ENCODE assay signal across 8 cellular contexts in genomic region chr2:97662386-97662894, GRCh38. TPM values are rescaled to one million over a fixed set of nuclear protein-coding genes. Genes with fewer than 3 reads are reported as not detected.
A peak's percentile ranks its signal among the peaks of the same experiment; 100 is the strongest.
DNase-seq lines count a peak whose midpoint lies in the region; ATAC-seq and TF ChIP-seq lines count a peak whose summit lies in the region.

No MANE protein-coding gene starts in this region.

- H3K4me3 ChIP-seq in cardiac muscle cell (peak overlapping the region; percentile 70), adrenal gland (peak overlapping the region in 2 of 4 donors; percentile 32 to 86), right lobe of liver (peak overlapping the region; percentile 33 to 77 (median 62)), upper lobe of left lung (peak overlapping the region; percentile 59 to 93 (median 72))

- H3K27ac ChIP-seq in cardiac muscle cell, result peak overlapping the region; percentile 96
- H3K27ac ChIP-seq in adrenal gland, result peak overlapping the region; percentile 83 to 99 (median 97)
- H3K27ac ChIP-seq in right lobe of liver, result peak overlapping the region; percentile 77 to 96 (median 92)
- H3K27ac ChIP-seq in upper lobe of left lung, result peak overlapping the region; percentile 93 to 98 (median 96)

- H3K27me3 ChIP-seq in cardiac muscle cell (no peaks in the 10 kb centered on the region), adrenal gland (no peaks in the 10 kb centered on the region), right lobe of liver (no peaks in the 10 kb centered on the region), upper lobe of left lung (no peaks in the 10 kb centered on the region)

- H3K36me3 ChIP-seq in cardiac muscle cell, result peaks cover 10% of the 10 kb centered on the region
- H3K36me3 ChIP-seq in adrenal gland (replicated peaks in 1 of 2), result peaks cover 0 to 21% of the 10 kb centered on the region in 2 donors
- H3K36me3 ChIP-seq in right lobe of liver, result peaks cover 0 to 12% (median under 1%) of the 10 kb centered on the region in 4 donors
- peaks cover 8 to 30% (median 22%) of the 10 kb centered on the region in 4 donors for H3K36me3 ChIP-seq in upper lobe of left lung

- peaks cover 8% of the 10 kb centered on the region for H3K4me1 ChIP-seq in cardiac muscle cell (ENCODE audit: low read depth)
- peaks cover 12 to 30% of the 10 kb centered on the region in 2 donors for H3K4me1 ChIP-seq in adrenal gland (replicated peaks in 1 of 2)
- peaks cover 0 to 11% (median 5%) of the 10 kb centered on the region in 4 donors for H3K4me1 ChIP-seq in right lobe of liver
- peaks cover 12 to 34% (median 30%) of the 10 kb centered on the region in 4 donors for H3K4me1 ChIP-seq in upper lobe of left lung

- DNase-seq in cardiac muscle cell (ENCODE audit: low read depth in 1 of 2, low spot score in 1 of 2) (no peak), Right ventricle myocardium superior (no peak), adrenal gland (no peak), right lobe of liver (no peak), upper lobe of left lung (no peak), NCI-H748 treated with DMSO at 0.1 percent for 48 hours (lab: John Stamatoyannopoulos, UW) (no peak), glomerular visceral epithelial cell (ENCODE audit: extremely low spot score) (no peak)

- H3K9me3 ChIP-seq in cardiac muscle cell (ENCODE audit: low read depth) (no peaks in the 10 kb centered on the region), adrenal gland (replicated peaks in 1 of 3) (no peaks in the 10 kb centered on the region), right lobe of liver (no peaks in the 10 kb centered on the region), upper lobe of left lung (no peaks in the 10 kb centered on the region)

- TF ChIP-seq CTCF in cardiac muscle cell (IDR thresholded peaks at IDR 0.05; ENCODE audit: low read depth, low read length), result no peak
- TF ChIP-seq CTCF in adrenal gland (IDR thresholded peaks at IDR 0.05), result no peak
- no peak for TF ChIP-seq CTCF in right lobe of liver (IDR thresholded peaks at IDR 0.05)
- TF ChIP-seq CTCF in upper lobe of left lung (IDR thresholded peaks at IDR 0.05), result no peak

- WGBS in adrenal gland, 4 donors, result 35 to 68% (median 40%) methylated on average over 4 to 12 of the region's 12 CpGs
- 53% methylated on average over 8 of the region's 12 CpGs for WGBS in right lobe of liver (ENCODE audit: insufficient coverage, low coverage, low lambda C conversion rate, missing lambda C conversion rate)
- 33 to 37% methylated on average over 9 to 12 of the region's 12 CpGs for WGBS in upper lobe of left lung, 2 donors

- TF ChIP-seq POLR2A in adrenal gland (IDR thresholded peaks at IDR 0.05), result no peak
- TF ChIP-seq POLR2A in right lobe of liver (IDR thresholded peaks at IDR 0.05), result no peak
- no peak for TF ChIP-seq POLR2A in upper lobe of left lung (IDR thresholded peaks at IDR 0.05)

- intact Hi-C loops in Right ventricle myocardium superior (cut with DNase I), result loop anchor here (2.0 kb wide), 1 partner anchor 16 kb away; the partner anchor contains the start of gene COX5B
- intact Hi-C loops in adrenal gland (cut with DNase I), result no loop called here
- intact Hi-C loops in right lobe of liver (cut with DNase I), result no loop called here

- ATAC-seq in Right ventricle myocardium superior (ENCODE audit: poor library complexity), result no peak
- no peak for ATAC-seq in right lobe of liver
- no peak for ATAC-seq in upper lobe of left lung (ENCODE audit: low FRiP score in 2 of 2)
- no peak for ATAC-seq in HG03039 (IDR thresholded peaks at IDR 0.05; ENCODE audit: unreplicated experiment)

- no peak for TF ChIP-seq EP300 in upper lobe of left lung (IDR thresholded peaks at IDR 0.05)

RNA-seq across cellular contexts. Expression of gene ACTR1B, which starts 1.4 kb away (rescaled TPM):
- 103 and 109 TPM in 2 replicates for total RNA-seq in cardiac muscle cell
- 22.9 and 26.3 TPM in 2 replicates for polyA plus RNA-seq in cardiac muscle cell
- 54.5 TPM for total RNA-seq in Right ventricle myocardium superior
- total RNA-seq in adrenal gland, result 100 to 1,000 TPM in 5 of 8 donors, 10 to 100 TPM in 3; 72.1 to 130 (median 103) TPM
- 100 to 1,000 TPM in 1 of 3 donors, 10 to 100 TPM in 2; 39.0 to 105 (median 88.6) TPM for polyA plus RNA-seq in adrenal gland
- total RNA-seq in right lobe of liver, result 10 to 100 TPM; 32.3 to 44.4 (median 35.1) TPM
- total RNA-seq in upper lobe of left lung, result 10 to 100 TPM; 63.9 to 83.0 (median 69.9) TPM

RNA-seq across cellular contexts. Expression of gene C2orf92, which starts 7.1 kb away (rescaled TPM):
- total RNA-seq in cardiac muscle cell (2.4 and 6.7 TPM in 2 replicates), Right ventricle myocardium superior (1.2 TPM), adrenal gland (10 to 100 TPM in 1 of 8 donors, 1 to 10 TPM in 7; 1.2 to 29.3 (median 4.9) TPM), right lobe of liver (10 to 100 TPM in 1 of 6 experiments, 1 to 10 TPM in 5; 2.0 to 12.8 (median 4.4) TPM), upper lobe of left lung (10 to 100 TPM in 4 of 6 donors, 1 to 10 TPM in 2; 9.1 to 45.1 (median 23.1) TPM)
- polyA plus RNA-seq in cardiac muscle cell (6.8 and 9.4 TPM in 2 replicates), adrenal gland (10 to 100 TPM in 2 of 3 donors, 1 to 10 TPM in 1; 4.1 to 50.0 (median 21.8) TPM)

RNA-seq across cellular contexts. Expression of gene COX5B, which starts 16.6 kb away (rescaled TPM):
- total RNA-seq in cardiac muscle cell, result 429 and 749 TPM in 2 replicates
- polyA plus RNA-seq in cardiac muscle cell, result 801 and 969 TPM in 2 replicates
- 1,337 TPM for total RNA-seq in Right ventricle myocardium superior
- total RNA-seq in adrenal gland, result 1,000 to 10,000 TPM in 1 of 8 donors, 100 to 1,000 TPM in 7; 334 to 1,355 (median 387) TPM
- polyA plus RNA-seq in adrenal gland, result 1,000 to 10,000 TPM in 2 of 3 donors, 100 to 1,000 TPM in 1; 198 to 1,683 (median 1,036) TPM
- 100 to 1,000 TPM; 153 to 318 (median 197) TPM for total RNA-seq in right lobe of liver
- total RNA-seq in upper lobe of left lung, result 100 to 1,000 TPM in 5 of 6 donors, 10 to 100 TPM in 1; 97.4 to 237 (median 177) TPM

RNA-seq across cellular contexts. Expression of gene ZAP70, which starts 50.9 kb away (rescaled TPM):
- 2.7 and 7.3 TPM in 2 replicates for total RNA-seq in cardiac muscle cell
- polyA plus RNA-seq in cardiac muscle cell, result 0.32 and 3.5 TPM in 2 replicates
- 0.70 TPM for total RNA-seq in Right ventricle myocardium superior
- 1 to 10 TPM; 1.1 to 8.1 (median 2.5) TPM for total RNA-seq in adrenal gland
- polyA plus RNA-seq in adrenal gland, result 1 to 10 TPM in 2 of 3 donors, under 1 TPM in 1; 0.62 to 8.3 (median 5.9) TPM
- total RNA-seq in right lobe of liver, result 1 to 10 TPM in 4 of 6 experiments, under 1 TPM in 2; 0.74 to 2.1 (median 1.4) TPM
- total RNA-seq in upper lobe of left lung, result 10 to 100 TPM in 3 of 6 donors, 1 to 10 TPM in 3; 6.4 to 88.0 (median 11.3) TPM
